Comparison of ENCODE assay signal across 16 cellular contexts in the genomic region with DNA sequence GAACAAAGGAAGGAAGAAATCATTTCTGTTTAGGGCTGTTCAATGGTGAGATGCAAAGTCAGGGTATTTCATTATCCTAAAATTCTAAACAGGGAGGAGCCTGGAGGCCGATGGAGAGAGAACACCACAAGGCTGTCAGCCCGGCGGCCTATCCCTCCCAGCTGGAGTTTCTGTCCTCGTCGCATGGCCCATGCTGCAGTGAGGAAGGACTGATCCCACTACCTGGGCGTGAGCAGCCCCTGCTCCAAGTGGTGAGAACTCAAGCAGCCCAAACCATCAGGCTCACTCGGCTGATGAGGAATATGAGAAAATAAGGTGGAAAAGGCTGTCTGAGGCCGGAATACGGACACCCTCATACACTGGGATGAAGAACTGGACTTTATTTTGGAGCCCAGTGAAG. TPM values are rescaled to one million over a fixed set of nuclear protein-coding genes. Genes with fewer than 3 reads are reported as not detected.
DNase-seq lines count a peak whose midpoint lies in the region; ATAC-seq, FAIRE-seq and TF ChIP-seq lines count a peak whose summit lies in the region.
"Had no signal": no experiment of that assay in that cellular context is flagged by ENCODE, and none has a peak within 500 bp of the region (broad histone marks: within the 10 kb centered on the region; RNA-seq: fewer than 3 reads in every experiment).

No MANE protein-coding gene starts in this region.

- no peak for TF ChIP-seq CTCF in H9 (conservative IDR thresholded peaks at IDR 0.05)
- TF ChIP-seq CTCF in H1 (IDR thresholded peaks at IDR 0.05; ENCODE audit: control extremely low read depth in 1 of 3, insufficient read depth in 1 of 3, low read depth in 1 of 3, low read length in 3 of 3): no peak
- no peak for TF ChIP-seq CTCF in gastrocnemius medialis (IDR thresholded peaks at IDR 0.05 in 4 of 5, conservative IDR thresholded peaks at IDR 0.05 in 1 of 5)

- H3K36me3 ChIP-seq in H1 (ENCODE audit: control insufficient read depth in 2 of 4, insufficient read depth in 4 of 4, low read length in 3 of 4) (peaks cover 40 to 52% (median 49%) of the 10 kb centered on the region in 4 experiments), gastrocnemius medialis (peaks cover 4 to 61% of the 10 kb centered on the region in 2 donors)

- intact Hi-C loops in gastrocnemius medialis (cut with DNase I; ENCODE audit: low total_unique reads): no loop called here

- H3K4me1 ChIP-seq in H9 (ENCODE audit: insufficient read depth, low read length): no peaks in the 10 kb centered on the region; the same call in 1 of the 2 replicates
- peaks cover 8 to 16% (median 13%) of the 10 kb centered on the region in 4 experiments for H3K4me1 ChIP-seq in H1 (replicated peaks in 1 of 4; ENCODE audit: control insufficient read depth in 3 of 4, insufficient read depth in 4 of 4, low read length in 3 of 4)
- peaks cover 3 to 11% of the 10 kb centered on the region in 2 donors for H3K4me1 ChIP-seq in gastrocnemius medialis

- H4K5ac ChIP-seq in H9 (ENCODE audit: insufficient read length, low read depth, low read length): no peak overlapping the region
- H4K5ac ChIP-seq in H1 (ENCODE audit: insufficient read length, low read depth, low read length): no peak overlapping the region

- CTCF ChIA-PET in activated naive CD4-positive, alpha-beta T cell treated with anti-CD3 and anti-CD28 coated beads, Interleukin-2, amount 10 ng/mL, durations not matched to agents 7 days and 5 days (lab: Charles Lee): no interaction called here
- CTCF ChIA-PET in H1 (lab: Charles Lee; ENCODE audit: partially characterized antibody): interaction anchor here (1.2 to 2.8 kb wide), 6 partner anchors 8 to 73 kb away, joined by 4 to 16 read pairs (median 8); no protein-coding TSS in a partner anchor

- H4K20me1 ChIP-seq in H9 (ENCODE audit: control insufficient read depth, insufficient read depth, insufficient read length) (no peaks in the 10 kb centered on the region), H1 (replicated peaks in 1 of 2; ENCODE audit: control insufficient read depth in 1 of 2, insufficient read depth in 2 of 2, low read length in 2 of 2) (peaks cover 0 to 2% of the 10 kb centered on the region in 2 experiments)

- TF ChIP-seq RAD21 in H1 (IDR thresholded peaks at IDR 0.05 in 1 of 2, conservative IDR thresholded peaks at IDR 0.05 in 1 of 2; ENCODE audit: low read depth in 2 of 2, low read length in 2 of 2): no peak

- no peak overlapping the region for H3K4me2 ChIP-seq in H9 (ENCODE audit: insufficient read depth, insufficient read length, low read length)
- no peak overlapping the region for H3K4me2 ChIP-seq in H1 (ENCODE audit: insufficient read depth in 1 of 2, low read depth in 2 of 2, low read length in 2 of 2)
- H3K4me2 ChIP-seq: A549 had no signal

- H2BK12ac ChIP-seq in H9 (ENCODE audit: insufficient read length, low read depth, low read length) (no peak overlapping the region), H1 (ENCODE audit: low read depth, low read length) (no peak overlapping the region)

- no peak for FAIRE-seq in H1 (lab: Jason Lieb, UNC)
- FAIRE-seq: A549 had no signal

- peak overlapping the region; percentile 83 for H3K27ac Mint-ChIP-seq in activated naive CD4-positive, alpha-beta T cell treated with anti-CD3 and anti-CD28 coated beads, Interleukin-2, amount 10 ng/mL, durations not matched to agents 7 days and 5 days
- no peak overlapping the region for H3K27ac Mint-ChIP-seq in activated naive CD4-positive, alpha-beta T cell treated with anti-CD3 and anti-CD28 coated beads, Interleukin-2, amount 50 U/mL, for 72 hours
- peak overlapping the region in 2 of 3 experiments; percentile 35 to 75; a peak in 2 of 7 replicates for H3K27ac Mint-ChIP-seq in H9
- peak overlapping the region; percentile 52 for H3K27ac Mint-ChIP-seq in stimulated activated effector memory CD8-positive, alpha-beta T cell treated with anti-CD3 and anti-CD28 coated beads, Interleukin-12 subunit alpha, Interleukin-12 subunit beta, amount 100 ng/mL, for 72 hours

- peaks cover 70% of the 10 kb centered on the region for H3K36me3 Mint-ChIP-seq in activated naive CD4-positive, alpha-beta T cell treated with anti-CD3 and anti-CD28 coated beads, Interleukin-2, amount 10 ng/mL, durations not matched to agents 7 days and 5 days
- peaks cover 28 to 49% of the 10 kb centered on the region in 2 donors for H3K36me3 Mint-ChIP-seq in activated naive CD4-positive, alpha-beta T cell treated with anti-CD3 and anti-CD28 coated beads, Interleukin-2, amount 50 U/mL, for 72 hours
- peaks cover 40 to 64% (median 41%) of the 10 kb centered on the region in 3 experiments; a peak in 6 of 7 replicates for H3K36me3 Mint-ChIP-seq in H9 (ENCODE audit: insufficient read depth in 1 of 3, low read depth in 3 of 3)
- H3K36me3 Mint-ChIP-seq in stimulated activated effector memory CD8-positive, alpha-beta T cell treated with anti-CD3 and anti-CD28 coated beads, Interleukin-12 subunit alpha, Interleukin-12 subunit beta, amount 100 ng/mL, for 72 hours: peaks cover 88% of the 10 kb centered on the region

- no peaks in the 10 kb centered on the region for H3K79me2 ChIP-seq in H9 (ENCODE audit: insufficient read depth, low read length)
- no peaks in the 10 kb centered on the region for H3K79me2 ChIP-seq in H1 (ENCODE audit: control insufficient read depth in 1 of 2, insufficient read depth in 2 of 2, low read length in 2 of 2)

- H3K23ac ChIP-seq in H9 (ENCODE audit: insufficient read length, low read depth, low read length): no peak overlapping the region
- no peak overlapping the region for H3K23ac ChIP-seq in H1 (ENCODE audit: insufficient read length)

- H2AFZ ChIP-seq in H9 (ENCODE audit: low read length): no peak overlapping the region
- H2AFZ ChIP-seq in H1 (ENCODE audit: low read length): no peak overlapping the region

- no peak overlapping the region for H4K8ac ChIP-seq in H9 (replicated peaks; ENCODE audit: insufficient read length, low read depth, low read length)
- no peak overlapping the region for H4K8ac ChIP-seq in H1 (ENCODE audit: extremely low read depth, insufficient read depth, low read length)

- TF ChIP-seq POLR2A in H1 (IDR thresholded peaks at IDR 0.05; ENCODE audit: control extremely low read depth in 1 of 2, low read depth in 2 of 2, low read length in 2 of 2) (no peak), gastrocnemius medialis (IDR thresholded peaks at IDR 0.05) (no peak)

- H3K9ac ChIP-seq in H9 (ENCODE audit: extremely low read depth, insufficient read length, low read length) (no peak overlapping the region), H1 (replicated peaks in 1 of 4; ENCODE audit: extremely low read depth in 1 of 4, low read depth in 3 of 4, low read length in 3 of 4) (no peak overlapping the region)
- H3K9ac ChIP-seq: KMS-11 had no signal

- H3K4me3 ChIP-seq in H1 (ENCODE audit: extremely low read depth in 1 of 4, insufficient read depth in 2 of 4, low read depth in 3 of 4, low read length in 4 of 4) (no peak overlapping the region), gastrocnemius medialis (no peak overlapping the region)
- H3K4me3 ChIP-seq: A549 had no signal

- no peaks in the 10 kb centered on the region for H3K27me3 ChIP-seq in H9 (ENCODE audit: insufficient read depth, low read length)
- H3K27me3 ChIP-seq in H1 (replicated peaks in 1 of 4; ENCODE audit: control insufficient read depth in 3 of 4, extremely low read depth in 1 of 4, insufficient read depth in 3 of 4, low read length in 3 of 4): no peaks in the 10 kb centered on the region
- peaks cover 0 to 3% (median 0%) of the 10 kb centered on the region in 3 donors for H3K27me3 ChIP-seq in gastrocnemius medialis

- no peak for TF ChIP-seq EP300 in H1 (IDR thresholded peaks at IDR 0.05; ENCODE audit: borderline replicate concordance in 1 of 2, low read depth in 2 of 2, low read length in 2 of 2)

- H3K56ac ChIP-seq in H9 (ENCODE audit: insufficient read length, low read depth, low read length) (no peak overlapping the region), H1 (replicated peaks; ENCODE audit: insufficient read length, low read depth, low read length) (no peak overlapping the region)

- H3K23me2 ChIP-seq in H9 (ENCODE audit: insufficient read length, low read depth, low read length, poor library complexity, severe bottlenecking): no peaks in the 10 kb centered on the region
- no peaks in the 10 kb centered on the region for H3K23me2 ChIP-seq in H1 (ENCODE audit: low read depth, low read length)

- no peaks in the 10 kb centered on the region for H3K9me3 Mint-ChIP-seq in activated naive CD4-positive, alpha-beta T cell treated with anti-CD3 and anti-CD28 coated beads, Interleukin-2, amount 10 ng/mL, durations not matched to agents 7 days and 5 days
- no peaks in the 10 kb centered on the region for H3K9me3 Mint-ChIP-seq in activated naive CD4-positive, alpha-beta T cell treated with anti-CD3 and anti-CD28 coated beads, Interleukin-2, amount 50 U/mL, for 72 hours
- no peaks in the 10 kb centered on the region; a peak in 1 of 5 replicates for H3K9me3 Mint-ChIP-seq in H9
- no peaks in the 10 kb centered on the region for H3K9me3 Mint-ChIP-seq in stimulated activated effector memory CD8-positive, alpha-beta T cell treated with anti-CD3 and anti-CD28 coated beads, Interleukin-12 subunit alpha, Interleukin-12 subunit beta, amount 100 ng/mL, for 72 hours

- H3K9me3 ChIP-seq in H9 (ENCODE audit: control insufficient read depth, low read depth, low read length) (no peaks in the 10 kb centered on the region), H1 (ENCODE audit: insufficient read depth in 2 of 2, low read depth in 1 of 2, low read length in 1 of 2) (no peaks in the 10 kb centered on the region), gastrocnemius medialis (no peaks in the 10 kb centered on the region)
- H3K9me3 ChIP-seq: A549, Caco-2 had no signal

- no peak overlapping the region for H4K91ac ChIP-seq in H9 (ENCODE audit: insufficient read length, low read depth, low read length)
- no peak overlapping the region for H4K91ac ChIP-seq in H1 (replicated peaks; ENCODE audit: insufficient read length, low read length)

- H2BK120ac ChIP-seq in H9 (ENCODE audit: low read depth, low read length, poor library complexity, severe bottlenecking): no peak overlapping the region
- no peak overlapping the region for H2BK120ac ChIP-seq in H1 (replicated peaks; ENCODE audit: low read depth, low read length)

- H3K79me1 ChIP-seq in H9 (ENCODE audit: insufficient read depth, low read depth, low read length, poor library complexity, severe bottlenecking) (no peaks in the 10 kb centered on the region), H1 (ENCODE audit: low read depth, low read length) (no peaks in the 10 kb centered on the region)

- no peak overlapping the region for H2BK5ac ChIP-seq in H9 (ENCODE audit: insufficient read length, low read length)
- no peak overlapping the region for H2BK5ac ChIP-seq in H1 (ENCODE audit: low read depth, low read length)

- peaks cover 66% of the 10 kb centered on the region for H3K4me1 Mint-ChIP-seq in activated naive CD4-positive, alpha-beta T cell treated with anti-CD3 and anti-CD28 coated beads, Interleukin-2, amount 10 ng/mL, durations not matched to agents 7 days and 5 days
- peaks cover 22 to 28% of the 10 kb centered on the region in 2 experiments for H3K4me1 Mint-ChIP-seq in H9
- H3K4me1 Mint-ChIP-seq in stimulated activated effector memory CD8-positive, alpha-beta T cell treated with anti-CD3 and anti-CD28 coated beads, Interleukin-12 subunit alpha, Interleukin-12 subunit beta, amount 100 ng/mL, for 72 hours: peaks cover 31% of the 10 kb centered on the region

- no peak overlapping the region for H2AK5ac ChIP-seq in H9 (ENCODE audit: insufficient read length, low read length)
- H2AK5ac ChIP-seq in H1 (ENCODE audit: low read depth, low read length): no peak overlapping the region

- no peak overlapping the region for H3T11ph ChIP-seq in H9 (ENCODE audit: low read length)

- H2BK20ac ChIP-seq in H9 (ENCODE audit: low read depth, low read length, poor library complexity, severe bottlenecking) (no peak overlapping the region), H1 (ENCODE audit: low read length) (no peak overlapping the region)

- H2BK15ac ChIP-seq in H9 (ENCODE audit: low read depth, low read length) (no peak overlapping the region), H1 (ENCODE audit: low read length) (no peak overlapping the region)

- H3K27me3 Mint-ChIP-seq in activated naive CD4-positive, alpha-beta T cell treated with anti-CD3 and anti-CD28 coated beads, Interleukin-2, amount 10 ng/mL, durations not matched to agents 7 days and 5 days: peaks cover 4% of the 10 kb centered on the region
- H3K27me3 Mint-ChIP-seq in H9 (ENCODE audit: low read depth): no peaks in the 10 kb centered on the region

- no peak for ATAC-seq in activated naive CD4-positive, alpha-beta T cell treated with anti-CD3 and anti-CD28 coated beads, Interleukin-2, amount 50 U/mL, for 72 hours
- ATAC-seq in stimulated activated effector memory CD8-positive, alpha-beta T cell treated with anti-CD3 and anti-CD28 coated beads, Interleukin-12 subunit alpha, Interleukin-12 subunit beta, amount 100 ng/mL, for 72 hours: no peak
- ATAC-seq in gastrocnemius medialis (no peak), GM21526 (IDR thresholded peaks at IDR 0.05; ENCODE audit: low FRiP score, unreplicated experiment) (no peak)
- ATAC-seq: A549 had no signal

- POLR2A ChIA-PET in H1 (lab: Charles Lee; ENCODE audit: partially characterized antibody): interaction anchor here (1.9 to 9.9 kb wide), 2 partner anchors 8 to 42 kb away, joined by 5 to 88 read pairs; a partner anchor contains a TSS

- WGBS in H9 (ENCODE audit: extremely low coverage, insufficient read length, low lambda C conversion rate): no CpG with 5 or more reads among the region's 9 CpGs
- 95% methylated on average over 9 of the region's 9 CpGs; no CpG with 5 or more reads in 1 of the 2 experiments for WGBS in H1 (ENCODE audit: extremely low coverage in 1 of 2, insufficient coverage in 1 of 2, insufficient read length in 1 of 2, insufficient replicate concordance in 2 of 2, low coverage in 1 of 2, low lambda C conversion rate in 2 of 2, missing lambda C conversion rate in 1 of 2), 2 experiments

- no peak for DNase-seq in activated naive CD4-positive, alpha-beta T cell treated with anti-CD3 and anti-CD28 coated beads, Interleukin-2, amount 10 ng/mL, durations not matched to agents 7 days and 5 days
- DNase-seq in activated naive CD4-positive, alpha-beta T cell treated with anti-CD3 and anti-CD28 coated beads, Interleukin-2, amount 50 U/mL, for 72 hours (ENCODE audit: low spot score in 2 of 2): no peak
- no peak for DNase-seq in H9
- DNase-seq in H1 (ENCODE audit: low read depth in 1 of 2, low spot score in 2 of 2): no peak
- no peak for DNase-seq in stimulated activated effector memory CD8-positive, alpha-beta T cell treated with anti-CD3 and anti-CD28 coated beads, Interleukin-12 subunit alpha, Interleukin-12 subunit beta, amount 100 ng/mL, for 72 hours (ENCODE audit: low spot score in 2 of 2)
- DNase-seq in NCI-H2196 treated with DMSO at 0.1 percent for 48 hours (lab: John Stamatoyannopoulos, UW; ENCODE audit: unreplicated experiment): no peak
- DNase-seq in gastrocnemius medialis: no peak
- DNase-seq: Caco-2, DMS153, NCI-H2171, NCI-H774 had no signal

- H3K4ac ChIP-seq in H9 (ENCODE audit: low read depth, low read length) (no peak overlapping the region), H1 (replicated peaks; ENCODE audit: insufficient read length, low read depth, low read length) (no peak overlapping the region)

- H3K14ac ChIP-seq in H9 (ENCODE audit: insufficient read depth, low read length) (no peak overlapping the region), H1 (ENCODE audit: insufficient read length) (no peak overlapping the region)

- H3K18ac ChIP-seq in H9 (ENCODE audit: insufficient read length, low read depth, low read length) (no peak overlapping the region), H1 (ENCODE audit: extremely low read depth, low read length) (no peak overlapping the region)

- in situ Hi-C loops in gastrocnemius medialis (cut with MboI; ENCODE audit: low sequenced_read_pairs in 4 of 4): loop anchor here in 3 of 4 donors (5.0 to 25.0 kb wide), 3 partner anchors 117 to 119 kb away; a partner anchor contains a TSS

- no peak overlapping the region for H3K4me3 Mint-ChIP-seq in activated naive CD4-positive, alpha-beta T cell treated with anti-CD3 and anti-CD28 coated beads, Interleukin-2, amount 10 ng/mL, durations not matched to agents 7 days and 5 days
- H3K4me3 Mint-ChIP-seq in H9: no peak overlapping the region
- no peak overlapping the region for H3K4me3 Mint-ChIP-seq in stimulated activated effector memory CD8-positive, alpha-beta T cell treated with anti-CD3 and anti-CD28 coated beads, Interleukin-12 subunit alpha, Interleukin-12 subunit beta, amount 100 ng/mL, for 72 hours

- H3K27ac ChIP-seq in H9 (ENCODE audit: insufficient read length, low read depth, low read length) (no peak overlapping the region), H1 (ENCODE audit: low read depth, low read length) (no peak overlapping the region), gastrocnemius medialis (no peak overlapping the region)
- H3K27ac ChIP-seq: A549, C4-2B, KMS-11 had no signal

RNA-seq across cellular contexts. Expression of a gene that starts 30.8 kb away (rescaled TPM):
- 10 to 100 TPM; 40.1 to 52.7 TPM for total RNA-seq in activated naive CD4-positive, alpha-beta T cell treated with anti-CD3 and anti-CD28 coated beads, Interleukin-2, amount 50 U/mL, for 72 hours
- total RNA-seq in H9 (2021): 85.9 TPM in 2 replicates
- 82.8 and 83.2 TPM in 2 replicates for total RNA-seq in H1 (2021; fragmentation: NEBNext Ultra II Directional; extraction: Animal tissue kit (Norgen Biotek cat#: 25700))
- 53.6 and 58.8 TPM in 2 replicates for polyA plus RNA-seq in H1 (2011; rRNA removed)
- 66.3 TPM for polyA plus RNA-seq in H1 (2011; cell fraction: cytosol; rRNA removed)
- 116 TPM for polyA plus RNA-seq in H1 (2011; cell fraction: nucleus; rRNA removed)
- 47.3 to 53.1 TPM (median 49.3 TPM) in 4 replicates for polyA plus RNA-seq in H1 (2012, experiment 1 of 2)
- 13.9 TPM for polyA plus RNA-seq in H1 (2012, experiment 2 of 2)
- 63.3 TPM for polyA plus RNA-seq in H1 (2013, experiment 1 of 2)
- 61.2 TPM for polyA plus RNA-seq in H1 (2013, experiment 2 of 2)
- polyA minus RNA-seq in H1 (2011; rRNA and poly(A)+ RNA removed): 46.3 and 51.4 TPM in 2 replicates
- 31.8 TPM for polyA minus RNA-seq in H1 (2011; cell fraction: cytosol; rRNA and poly(A)+ RNA removed)
- 65.1 TPM for polyA minus RNA-seq in H1 (2011; cell fraction: nucleus; rRNA and poly(A)+ RNA removed)
- total RNA-seq in gastrocnemius medialis: 10 to 100 TPM; 24.2 to 39.3 (median 28.7) TPM

RNA-seq across cellular contexts. Expression of a gene that starts 33.9 kb away (rescaled TPM):
- 1 to 10 TPM; 3.5 to 5.7 TPM for total RNA-seq in activated naive CD4-positive, alpha-beta T cell treated with anti-CD3 and anti-CD28 coated beads, Interleukin-2, amount 50 U/mL, for 72 hours
- total RNA-seq in H9 (2021) (15.9 and 16.4 TPM in 2 replicates), gastrocnemius medialis (1 to 10 TPM; 5.3 to 7.3 (median 6.3) TPM)
- 15.0 and 15.6 TPM in 2 replicates for total RNA-seq in H1 (2021; fragmentation: NEBNext Ultra II Directional; extraction: Animal tissue kit (Norgen Biotek cat#: 25700))
- polyA plus RNA-seq in H1 (2011; rRNA removed): 4.4 and 6.2 TPM in 2 replicates
- polyA plus RNA-seq in H1 (2011; cell fraction: cytosol; rRNA removed): 8.6 TPM
- 8.7 TPM for polyA plus RNA-seq in H1 (2011; cell fraction: nucleus; rRNA removed)
- 9.0 to 10.3 TPM (median 10.0 TPM) in 4 replicates for polyA plus RNA-seq in H1 (2012, experiment 1 of 2)
- 4.7 TPM for polyA plus RNA-seq in H1 (2012, experiment 2 of 2)
- 10.2 TPM for polyA plus RNA-seq in H1 (2013, experiment 1 of 2)
- 9.9 TPM for polyA plus RNA-seq in H1 (2013, experiment 2 of 2)
- polyA minus RNA-seq in H1 (2011; rRNA and poly(A)+ RNA removed): 5.1 and 5.4 TPM in 2 replicates
- 6.5 TPM for polyA minus RNA-seq in H1 (2011; cell fraction: cytosol; rRNA and poly(A)+ RNA removed)
- polyA minus RNA-seq in H1 (2011; cell fraction: nucleus; rRNA and poly(A)+ RNA removed): 7.9 TPM

RNA-seq across cellular contexts. Expression of a gene that starts 42.4 kb away (rescaled TPM):
- 10 to 100 TPM; 39.7 to 47.3 TPM for total RNA-seq in activated naive CD4-positive, alpha-beta T cell treated with anti-CD3 and anti-CD28 coated beads, Interleukin-2, amount 50 U/mL, for 72 hours
- total RNA-seq in H9 (2021) (60.9 and 62.9 TPM in 2 replicates), gastrocnemius medialis (10 to 100 TPM; 12.8 to 16.2 (median 13.5) TPM)
- total RNA-seq in H1 (2021; fragmentation: NEBNext Ultra II Directional; extraction: Animal tissue kit (Norgen Biotek cat#: 25700)): 72.9 and 73.1 TPM in 2 replicates
- polyA plus RNA-seq in H1 (2011; rRNA removed): 39.7 and 40.7 TPM in 2 replicates
- polyA plus RNA-seq in H1 (2011; cell fraction: cytosol; rRNA removed): 44.1 TPM
- 33.3 TPM for polyA plus RNA-seq in H1 (2011; cell fraction: nucleus; rRNA removed)
- polyA plus RNA-seq in H1 (2012, experiment 1 of 2): 43.9 to 48.5 TPM (median 46.8 TPM) in 4 replicates
- 28.5 TPM for polyA plus RNA-seq in H1 (2012, experiment 2 of 2)
- 46.0 TPM for polyA plus RNA-seq in H1 (2013, experiment 1 of 2)
- polyA plus RNA-seq in H1 (2013, experiment 2 of 2): 45.2 TPM
- 51.3 and 52.9 TPM in 2 replicates for polyA minus RNA-seq in H1 (2011; rRNA and poly(A)+ RNA removed)
- polyA minus RNA-seq in H1 (2011; cell fraction: cytosol; rRNA and poly(A)+ RNA removed): 29.9 TPM
- 23.9 TPM for polyA minus RNA-seq in H1 (2011; cell fraction: nucleus; rRNA and poly(A)+ RNA removed)

RNA-seq across cellular contexts. Expression of a gene that starts 57.0 kb away (rescaled TPM):
- 10 to 100 TPM; 17.5 to 22.0 TPM for total RNA-seq in activated naive CD4-positive, alpha-beta T cell treated with anti-CD3 and anti-CD28 coated beads, Interleukin-2, amount 50 U/mL, for 72 hours
- 19.9 and 20.9 TPM in 2 replicates for total RNA-seq in H9 (2021)
- total RNA-seq in H1 (2021; fragmentation: NEBNext Ultra II Directional; extraction: Animal tissue kit (Norgen Biotek cat#: 25700)): 31.1 and 35.2 TPM in 2 replicates
- polyA plus RNA-seq in H1 (2011; rRNA removed): 23.5 and 39.6 TPM in 2 replicates
- polyA plus RNA-seq in H1 (2011; cell fraction: cytosol; rRNA removed): 26.0 TPM
- 178 TPM for polyA plus RNA-seq in H1 (2011; cell fraction: nucleus; rRNA removed)
- polyA plus RNA-seq in H1 (2012, experiment 1 of 2): 15.9 to 29.2 TPM (median 25.3 TPM) in 4 replicates
- 17.4 TPM for polyA plus RNA-seq in H1 (2012, experiment 2 of 2)
- polyA plus RNA-seq in H1 (2013, experiment 1 of 2): 44.3 TPM
- 44.7 TPM for polyA plus RNA-seq in H1 (2013, experiment 2 of 2)
- polyA minus RNA-seq in H1 (2011; rRNA and poly(A)+ RNA removed): 6.0 and 6.5 TPM in 2 replicates
- 10.4 TPM for polyA minus RNA-seq in H1 (2011; cell fraction: cytosol; rRNA and poly(A)+ RNA removed)
- 14.7 TPM for polyA minus RNA-seq in H1 (2011; cell fraction: nucleus; rRNA and poly(A)+ RNA removed)
- total RNA-seq in gastrocnemius medialis: 1 to 10 TPM in 3 of 4 donors, under 1 TPM in 1; 0.55 to 2.4 (median 1.2) TPM
- total RNA-seq: M059J had no signal

Comparison
In these comparisons a context has a peak if more than half of its experiments do, and no peak if none do; other contexts are left out.
1. H3K27ac Mint-ChIP-seq: peak in activated naive CD4-positive, alpha-beta T cell treated with anti-CD3 and anti-CD28 coated beads, Interleukin-2, amount 10 ng/mL, durations not matched to agents 7 days and 5 days (single experiment), H9 (2 of 3) and stimulated activated effector memory CD8-positive, alpha-beta T cell treated with anti-CD3 and anti-CD28 coated beads, Interleukin-12 subunit alpha, Interleukin-12 subunit beta, amount 100 ng/mL, for 72 hours (single experiment); none in activated naive CD4-positive, alpha-beta T cell treated with anti-CD3 and anti-CD28 coated beads, Interleukin-2, amount 50 U/mL, for 72 hours (0 of 2).